Comparison of ENCODE assay signal across 1 cellular context in genomic region chr12:120467439-120467838, GRCh38.
TF ChIP-seq lines count a peak whose summit lies in the region.

No MANE protein-coding gene starts in this region.

TF ChIP-seq in GM12891, 5 proteins besides CTCF, POLR2A, EP300 and RAD21:
- no peak for TF ChIP-seq POLR2AphosphoS5 (IDR thresholded peaks at IDR 0.05; ENCODE audit: low read depth, low read length)
- no peak for TF ChIP-seq POU2F2 (IDR thresholded peaks at IDR 0.05; ENCODE audit: low read depth, low read length)
- TF ChIP-seq TAF1 (IDR thresholded peaks at IDR 0.05; ENCODE audit: low read depth, low read length) = no peak
- no peak for TF ChIP-seq PAX5 (IDR thresholded peaks at IDR 0.05; ENCODE audit: insufficient read depth, low read length, severe bottlenecking)
- TF ChIP-seq SPI1 (IDR thresholded peaks at IDR 0.05; ENCODE audit: low read depth, low read length) = no peak
